ENCODE assay signal across 26 cellular contexts in genomic region chr5:11531805-11532204, GRCh38.
"Had no signal": no experiment of that assay in that cellular context is flagged by ENCODE, and none has a peak within 500 bp of the region (broad histone marks: within the 10 kb centered on the region; RNA-seq: fewer than 3 reads in every experiment).

No MANE protein-coding gene starts in this region.

- H2AFZ ChIP-seq: neural progenitor cell, parathyroid adenoma had no signal

- H3K79me2 ChIP-seq: parathyroid adenoma had no signal

- H3K27ac Mint-ChIP-seq: endodermal cell; immature natural killer cell; mesothelial cell of epicardium; naive thymus-derived CD4-positive, alpha-beta T cell; nephron; neural progenitor cell; progenitor cell of endocrine pancreas; stimulated activated effector memory CD8-positive, alpha-beta T cell treated with anti-CD3 and anti-CD28 coated beads, Interleukin-12 subunit alpha, Interleukin-12 subunit beta, amount 100 ng/mL, for 72 hours had no signal

- H3K27me3 Mint-ChIP-seq: progenitor cell of endocrine pancreas had no signal

- H3K36me3 Mint-ChIP-seq: immature natural killer cell; mesothelial cell of epicardium; naive thymus-derived CD4-positive, alpha-beta T cell; stimulated activated effector memory CD8-positive, alpha-beta T cell treated with anti-CD3 and anti-CD28 coated beads, Interleukin-12 subunit alpha, Interleukin-12 subunit beta, amount 100 ng/mL, for 72 hours had no signal

- H3K4me1 Mint-ChIP-seq: immature natural killer cell; naive thymus-derived CD4-positive, alpha-beta T cell; stimulated activated effector memory CD8-positive, alpha-beta T cell treated with anti-CD3 and anti-CD28 coated beads, Interleukin-12 subunit alpha, Interleukin-12 subunit beta, amount 100 ng/mL, for 72 hours had no signal

- H3K4me3 ChIP-seq: esophagus muscularis mucosa, gastroesophageal sphincter, mucosa of descending colon, neural progenitor cell, stomach, thyroid gland, vagina had no signal

- H3K36me3 ChIP-seq: esophagus muscularis mucosa, gastroesophageal sphincter, neural progenitor cell, stomach, thyroid gland, vagina had no signal

- H3K4me3 Mint-ChIP-seq: endodermal cell; immature natural killer cell; mesothelial cell of epicardium; naive thymus-derived CD4-positive, alpha-beta T cell; neural progenitor cell; stimulated activated effector memory CD8-positive, alpha-beta T cell treated with anti-CD3 and anti-CD28 coated beads, Interleukin-12 subunit alpha, Interleukin-12 subunit beta, amount 100 ng/mL, for 72 hours had no signal

- H3K9me3 Mint-ChIP-seq: endodermal cell; mesothelial cell of epicardium; naive thymus-derived CD4-positive, alpha-beta T cell; nephron; stimulated activated effector memory CD8-positive, alpha-beta T cell treated with anti-CD3 and anti-CD28 coated beads, Interleukin-12 subunit alpha, Interleukin-12 subunit beta, amount 100 ng/mL, for 72 hours had no signal

- ATAC-seq: foreskin keratinocyte; gastroesophageal sphincter; mucosa of descending colon; naive thymus-derived CD4-positive, alpha-beta T cell; sciatic nerve; stimulated activated effector memory CD8-positive, alpha-beta T cell treated with anti-CD3 and anti-CD28 coated beads, Interleukin-12 subunit alpha, Interleukin-12 subunit beta, amount 100 ng/mL, for 72 hours had no signal

- H3K9me3 ChIP-seq: esophagus muscularis mucosa, gastroesophageal sphincter, mucosa of descending colon, stomach, thyroid gland, vagina had no signal

- H3K9ac ChIP-seq: neural progenitor cell, parathyroid adenoma had no signal

- H3K4me2 ChIP-seq: neural progenitor cell had no signal

- H3K4me1 ChIP-seq: foreskin keratinocyte, gastroesophageal sphincter, neural progenitor cell, parathyroid adenoma, stomach, thyroid gland, vagina had no signal

- DNase-seq: effector CD8-positive, alpha-beta T cell; endodermal cell; foreskin keratinocyte; immature natural killer cell; islet precursor cell; kidney glomerular epithelial cell; mesenchymal stem cell; mucosa of descending colon; naive thymus-derived CD4-positive, alpha-beta T cell; stimulated activated CD4-positive, alpha-beta T cell treated with anti-CD3 and anti-CD28 coated beads, Interleukin-2, amount 100 ng/mL, for 24 hours; stimulated activated CD4-positive, alpha-beta T cell treated with anti-CD3 and anti-CD28 coated beads, Interleukin-4, amount 100 ng/mL, for 24 hours; stimulated activated naive CD4-positive, alpha-beta T cell treated with Interleukin-2 at 50 U/mL for 16 hours; stomach; thyroid gland; trophoblast cell had no signal

- H3K27me3 ChIP-seq: esophagus muscularis mucosa, foreskin keratinocyte, gastroesophageal sphincter, neural progenitor cell, stomach, thyroid gland, vagina had no signal

- H3K27ac ChIP-seq: epithelial cell of prostate, esophagus muscularis mucosa, foreskin keratinocyte, gastroesophageal sphincter, neural progenitor cell, parathyroid adenoma, stomach, thyroid gland, vagina had no signal
